1 cellular context compared by ENCODE assay signal in the genomic region with DNA sequence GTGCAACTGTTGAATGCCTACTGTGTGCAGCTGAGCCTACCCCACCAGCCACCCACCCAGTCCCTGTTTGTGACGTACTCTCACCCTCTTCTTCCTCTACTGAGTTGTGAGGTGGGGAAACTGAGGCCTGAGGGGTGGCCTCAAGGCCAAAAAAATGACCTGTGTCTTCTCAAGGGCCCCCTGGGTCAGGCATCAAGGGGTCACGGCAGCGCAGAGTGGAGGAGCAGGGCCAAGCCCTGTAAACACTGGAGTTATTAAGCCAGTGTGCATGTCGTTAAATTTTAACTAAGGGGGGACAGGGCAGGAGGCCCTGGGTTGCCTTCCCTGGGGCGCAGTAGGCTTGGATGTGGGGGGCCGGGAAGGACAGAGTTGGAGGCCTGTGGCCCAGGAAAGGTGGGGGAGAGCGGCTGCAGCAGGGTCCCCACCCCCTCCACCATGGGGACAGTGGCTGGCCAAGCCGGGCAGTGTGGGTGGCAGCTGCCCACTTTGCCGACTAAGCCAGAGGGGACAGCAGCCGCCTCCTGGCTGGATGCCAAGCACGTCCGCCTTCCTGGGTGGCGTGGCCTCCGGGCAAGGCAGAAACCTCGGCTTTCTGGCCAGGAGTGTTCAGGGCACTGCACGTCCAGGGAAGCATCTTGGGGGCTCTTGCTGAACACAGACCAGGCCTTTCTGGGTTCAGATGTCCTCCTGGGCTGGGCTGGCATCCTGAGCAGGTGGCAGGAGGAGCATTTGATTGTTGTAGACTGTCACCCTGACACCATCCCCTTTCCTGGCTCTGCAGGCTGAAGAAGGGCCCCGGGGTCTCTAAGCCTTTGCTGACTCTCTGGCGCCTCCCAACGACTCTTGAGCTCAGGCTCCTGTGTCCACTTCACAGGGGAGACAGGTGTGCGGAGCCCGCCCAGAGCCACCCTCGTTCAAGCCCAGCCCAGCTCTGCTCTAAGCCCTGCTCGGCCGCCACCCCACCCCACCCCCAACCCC.
TF ChIP-seq lines count a peak whose summit lies in the region.

No MANE protein-coding gene starts in this region.

TF ChIP-seq in HepG2, 621 proteins besides CTCF, POLR2A, EP300 and RAD21 (continued from another document and continues in another):
- TF ChIP-seq ZNF24 (IDR thresholded peaks at IDR 0.05) (no peak), SIX4 (CRISPR knock-in tag; IDR thresholded peaks at IDR 0.05) (0 out of 2 replicates have a peak, but pooled peaks have one; percentile 45), MIER2 (CRISPR knock-in tag; IDR thresholded peaks at IDR 0.05) (no peak; the same call in 1 of the 2 replicates), ZNF3 (CRISPR knock-in tag; IDR thresholded peaks at IDR 0.05) (no peak), ZNF329 (CRISPR knock-in tag; IDR thresholded peaks at IDR 0.05; ENCODE audit: low read depth) (no peak), ZMYM4 (CRISPR knock-in tag; IDR thresholded peaks at IDR 0.05) (no peak; the same call in 1 of the 2 replicates), AGO1 (IDR thresholded peaks at IDR 0.05; ENCODE audit: low read depth, low read length, poor library complexity, severe bottlenecking) (peak; percentile 48), ZNF44 (CRISPR knock-in tag; IDR thresholded peaks at IDR 0.05) (no peak), ZKSCAN8 (CRISPR knock-in tag; IDR thresholded peaks at IDR 0.05; ENCODE audit: borderline replicate concordance) (peak; percentile 93), EEA1 (CRISPR knock-in tag; IDR thresholded peaks at IDR 0.05; ENCODE audit: borderline replicate concordance) (no peak), SP5 (CRISPR knock-in tag; IDR thresholded peaks at IDR 0.05; ENCODE audit: borderline replicate concordance, low read depth) (peak; percentile 61; the same call in 1 of the 2 replicates), PLRG1 (conservative IDR thresholded peaks at IDR 0.05) (no peak), NFKBIZ (CRISPR knock-in tag; IDR thresholded peaks at IDR 0.05) (0 out of 2 replicates have a peak, but pooled peaks have one; percentile 42), POLR2G (IDR thresholded peaks at IDR 0.05; ENCODE audit: low read depth, low read length) (peak; percentile 76), KDM6A (CRISPR knock-in tag; IDR thresholded peaks at IDR 0.05; ENCODE audit: low read depth) (peak; percentile 65), SIX1 (CRISPR knock-in tag; IDR thresholded peaks at IDR 0.05; ENCODE audit: borderline replicate concordance) (0 out of 2 replicates have a peak, but pooled peaks have one; percentile 10), RBM22 (optimal IDR thresholded peaks at IDR 0.05; ENCODE audit: low read length) (no peak), ZNF292 (CRISPR knock-in tag; IDR thresholded peaks at IDR 0.05; ENCODE audit: borderline replicate concordance, low read depth) (no peak), CBX5 (CRISPR knock-in tag; IDR thresholded peaks at IDR 0.05; ENCODE audit: borderline replicate concordance) (no peak), TEF (CRISPR knock-in tag; IDR thresholded peaks at IDR 0.05) (no peak), ZNF562 (CRISPR knock-in tag; IDR thresholded peaks at IDR 0.05; ENCODE audit: borderline replicate concordance) (no peak), MAFF (IDR thresholded peaks at IDR 0.05; ENCODE audit: low read depth, low read length) (no peak), DNMT3B (CRISPR knock-in tag; conservative IDR thresholded peaks at IDR 0.05) (no peak), IKZF1 (IDR thresholded peaks at IDR 0.05) (no peak), SMAD1 (CRISPR knock-in tag; IDR thresholded peaks at IDR 0.05; ENCODE audit: borderline replicate concordance, low read depth) (no peak), ZNF230 (CRISPR knock-in tag; IDR thresholded peaks at IDR 0.05) (no peak; the same call in 1 of the 2 replicates), ERF (CRISPR knock-in tag; IDR thresholded peaks at IDR 0.05) (0 out of 2 replicates have a peak, but pooled peaks have one; percentile 26), SRF (IDR thresholded peaks at IDR 0.05; ENCODE audit: low read depth, low read length) (no peak), ATRX (CRISPR knock-in tag; IDR thresholded peaks at IDR 0.05; ENCODE audit: borderline replicate concordance) (no peak), CBFB (CRISPR knock-in tag; IDR thresholded peaks at IDR 0.05) (no peak), AHDC1 (CRISPR knock-in tag; IDR thresholded peaks at IDR 0.05; ENCODE audit: borderline replicate concordance) (peak; percentile 62; the same call in 1 of the 2 replicates), ZNF746 (CRISPR knock-in tag; IDR thresholded peaks at IDR 0.05) (peak; percentile 91), ZNF766 (CRISPR knock-in tag; IDR thresholded peaks at IDR 0.05; ENCODE audit: borderline replicate concordance) (peak; percentile 33; the same call in 1 of the 2 replicates), ZNF530 (CRISPR knock-in tag; IDR thresholded peaks at IDR 0.05; ENCODE audit: low read depth) (no peak), ZEB1 (IDR thresholded peaks at IDR 0.05; ENCODE audit: insufficient replicate concordance, low read depth) (no peak), ZMYM2 (CRISPR knock-in tag; IDR thresholded peaks at IDR 0.05) (no peak; the same call in 1 of the 2 replicates), ZNF33B (CRISPR knock-in tag; IDR thresholded peaks at IDR 0.05) (0 out of 2 replicates have a peak, but pooled peaks have one; percentile 67), MXD3 (CRISPR knock-in tag; IDR thresholded peaks at IDR 0.05) (peak; percentile 48; the same call in 1 of the 2 replicates), SP1 (IDR thresholded peaks at IDR 0.05) (no peak), SP1 (CRISPR knock-in tag; IDR thresholded peaks at IDR 0.05) (no peak), REL (CRISPR knock-in tag; conservative IDR thresholded peaks at IDR 0.05) (no peak), ZBTB38 (CRISPR knock-in tag; IDR thresholded peaks at IDR 0.05) (peak; percentile 58; the same call in 1 of the 2 replicates), TARDBP (CRISPR knock-in tag; IDR thresholded peaks at IDR 0.05) (peak; percentile 41; the same call in 1 of the 2 replicates), SRSF9 (IDR thresholded peaks at IDR 0.05; ENCODE audit: borderline replicate concordance, insufficient read depth, low read depth, low read length, poor library complexity, severe bottlenecking) (no peak), ZSCAN12 (CRISPR knock-in tag; IDR thresholded peaks at IDR 0.05) (no peak), ZNF660 (CRISPR knock-in tag; IDR thresholded peaks at IDR 0.05; ENCODE audit: borderline replicate concordance, low read depth) (no peak), ZNF891 (CRISPR knock-in tag; IDR thresholded peaks at IDR 0.05) (peak; percentile 49; the same call in 1 of the 2 replicates), ZNF20 (CRISPR knock-in tag; IDR thresholded peaks at IDR 0.05) (no peak), ZNF839 (CRISPR knock-in tag; IDR thresholded peaks at IDR 0.05; ENCODE audit: borderline replicate concordance) (no peak), RAD51 (IDR thresholded peaks at IDR 0.05; ENCODE audit: borderline replicate concordance) (no peak), SRSF1 (optimal IDR thresholded peaks at IDR 0.05; ENCODE audit: low read depth, low read length) (no peak), MTF2 (CRISPR knock-in tag; IDR thresholded peaks at IDR 0.05; ENCODE audit: borderline replicate concordance) (no peak), TEAD2 (CRISPR knock-in tag; IDR thresholded peaks at IDR 0.05) (no peak), RBAK (CRISPR knock-in tag; IDR thresholded peaks at IDR 0.05) (no peak), ZNF629 (CRISPR knock-in tag; conservative IDR thresholded peaks at IDR 0.05) (no peak), ZNF205 (CRISPR knock-in tag; IDR thresholded peaks at IDR 0.05) (no peak), SNAI1 (CRISPR knock-in tag; IDR thresholded peaks at IDR 0.05; ENCODE audit: borderline replicate concordance) (no peak), ZNF451 (CRISPR knock-in tag; IDR thresholded peaks at IDR 0.05) (no peak), SP4 (CRISPR knock-in tag; IDR thresholded peaks at IDR 0.05) (0 out of 2 replicates have a peak, but pooled peaks have one; percentile 36), KLF13 (CRISPR knock-in tag; IDR thresholded peaks at IDR 0.05) (no peak)
- TF ChIP-seq, protein P1, sequence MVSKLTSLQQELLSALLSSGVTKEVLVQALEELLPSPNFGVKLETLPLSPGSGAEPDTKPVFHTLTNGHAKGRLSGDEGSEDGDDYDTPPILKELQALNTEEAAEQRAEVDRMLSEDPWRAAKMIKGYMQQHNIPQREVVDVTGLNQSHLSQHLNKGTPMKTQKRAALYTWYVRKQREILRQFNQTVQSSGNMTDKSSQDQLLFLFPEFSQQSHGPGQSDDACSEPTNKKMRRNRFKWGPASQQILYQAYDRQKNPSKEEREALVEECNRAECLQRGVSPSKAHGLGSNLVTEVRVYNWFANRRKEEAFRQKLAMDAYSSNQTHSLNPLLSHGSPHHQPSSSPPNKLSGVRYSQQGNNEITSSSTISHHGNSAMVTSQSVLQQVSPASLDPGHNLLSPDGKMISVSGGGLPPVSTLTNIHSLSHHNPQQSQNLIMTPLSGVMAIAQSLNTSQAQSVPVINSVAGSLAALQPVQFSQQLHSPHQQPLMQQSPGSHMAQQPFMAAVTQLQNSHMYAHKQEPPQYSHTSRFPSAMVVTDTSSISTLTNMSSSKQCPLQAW (CRISPR knock-in tag; IDR thresholded peaks at IDR 0.05) = peak; percentile 99
- TF ChIP-seq, protein P2, sequence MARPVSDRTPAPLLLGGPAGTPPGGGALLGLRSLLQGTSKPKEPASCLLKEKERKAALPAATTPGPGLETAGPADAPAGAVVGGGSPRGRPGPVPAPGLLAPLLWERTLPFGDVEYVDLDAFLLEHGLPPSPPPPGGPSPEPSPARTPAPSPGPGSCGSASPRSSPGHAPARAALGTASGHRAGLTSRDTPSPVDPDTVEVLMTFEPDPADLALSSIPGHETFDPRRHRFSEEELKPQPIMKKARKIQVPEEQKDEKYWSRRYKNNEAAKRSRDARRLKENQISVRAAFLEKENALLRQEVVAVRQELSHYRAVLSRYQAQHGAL (CRISPR knock-in tag; IDR thresholded peaks at IDR 0.05; ENCODE audit: not compliant biosample characterization) = no peak
- TF ChIP-seq, protein P3, sequence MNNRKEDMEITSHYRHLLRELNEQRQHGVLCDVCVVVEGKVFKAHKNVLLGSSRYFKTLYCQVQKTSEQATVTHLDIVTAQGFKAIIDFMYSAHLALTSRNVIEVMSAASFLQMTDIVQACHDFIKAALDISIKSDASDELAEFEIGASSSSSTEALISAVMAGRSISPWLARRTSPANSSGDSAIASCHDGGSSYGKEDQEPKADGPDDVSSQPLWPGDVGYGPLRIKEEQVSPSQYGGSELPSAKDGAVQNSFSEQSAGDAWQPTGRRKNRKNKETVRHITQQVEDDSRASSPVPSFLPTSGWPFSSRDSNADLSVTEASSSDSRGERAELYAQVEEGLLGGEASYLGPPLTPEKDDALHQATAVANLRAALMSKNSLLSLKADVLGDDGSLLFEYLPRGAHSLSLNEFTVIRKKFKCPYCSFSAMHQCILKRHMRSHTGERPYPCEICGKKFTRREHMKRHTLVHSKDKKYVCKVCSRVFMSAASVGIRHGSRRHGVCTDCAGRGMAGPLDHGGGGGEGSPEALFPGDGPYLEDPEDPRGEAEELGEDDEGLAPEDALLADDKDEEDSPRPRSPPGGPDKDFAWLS (CRISPR knock-in tag; IDR thresholded peaks at IDR 0.05; ENCODE audit: borderline replicate concordance) = no peak
- TF ChIP-seq, protein P4, sequence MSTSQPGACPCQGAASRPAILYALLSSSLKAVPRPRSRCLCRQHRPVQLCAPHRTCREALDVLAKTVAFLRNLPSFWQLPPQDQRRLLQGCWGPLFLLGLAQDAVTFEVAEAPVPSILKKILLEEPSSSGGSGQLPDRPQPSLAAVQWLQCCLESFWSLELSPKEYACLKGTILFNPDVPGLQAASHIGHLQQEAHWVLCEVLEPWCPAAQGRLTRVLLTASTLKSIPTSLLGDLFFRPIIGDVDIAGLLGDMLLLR (CRISPR knock-in tag; IDR thresholded peaks at IDR 0.05) = no peak
